20 cellular contexts compared by ENCODE assay signal in genomic region chr4:79682801-79683217, GRCh38.
A peak's percentile ranks its signal among the peaks of the same experiment; 100 is the strongest.
DNase-seq lines count a peak whose midpoint lies in the region; ATAC-seq and TF ChIP-seq lines count a peak whose summit lies in the region.
"Had no signal": no experiment of that assay in that cellular context is flagged by ENCODE, and none has a peak within 500 bp of the region (broad histone marks: within the 10 kb centered on the region; RNA-seq: fewer than 3 reads in every experiment).

No MANE protein-coding gene starts in this region.

- no peaks in the 10 kb centered on the region for H3K4me1 Mint-ChIP-seq in activated naive CD4-positive, alpha-beta T cell treated with anti-CD3 and anti-CD28 coated beads, Interleukin-2, amount 10 ng/mL, durations not matched to agents 7 days and 5 days
- H3K4me1 Mint-ChIP-seq: nephron progenitor cell; stimulated activated effector memory CD8-positive, alpha-beta T cell treated with anti-CD3 and anti-CD28 coated beads, Interleukin-12 subunit alpha, Interleukin-12 subunit beta, amount 100 ng/mL, for 72 hours had no signal

- 0 to 57% methylated on average over 1 to 2 of the region's 5 CpGs for WGBS in gastroesophageal sphincter (ENCODE audit: low coverage in 1 of 2), 2 donors

- 0 out of 2 replicates have a peak overlapping the region, but pooled peaks have one; percentile 7 for H2AFZ ChIP-seq in DND-41 (ENCODE audit: low read depth, low read length)

- H3K27ac Mint-ChIP-seq in activated naive CD4-positive, alpha-beta T cell treated with anti-CD3 and anti-CD28 coated beads, Interleukin-2, amount 10 ng/mL, durations not matched to agents 7 days and 5 days, result no peak overlapping the region
- H3K27ac Mint-ChIP-seq: activated CD8-positive, alpha-beta T cell treated with anti-CD3 and anti-CD28 coated beads, Interleukin-2, amount 10 ng/mL, durations not matched to agents 7 days and 5 days; memory B cell; nephron progenitor cell; stimulated activated effector memory CD8-positive, alpha-beta T cell treated with anti-CD3 and anti-CD28 coated beads, Interleukin-12 subunit alpha, Interleukin-12 subunit beta, amount 100 ng/mL, for 72 hours had no signal

- no peaks in the 10 kb centered on the region for H3K27me3 Mint-ChIP-seq in activated naive CD4-positive, alpha-beta T cell treated with anti-CD3 and anti-CD28 coated beads, Interleukin-2, amount 10 ng/mL, durations not matched to agents 7 days and 5 days

- H3K4me1 ChIP-seq in DND-41 (ENCODE audit: insufficient read depth, low read length) (peaks cover 38% of the 10 kb centered on the region), gastroesophageal sphincter (peaks cover 0 to 10% (median 3%) of the 10 kb centered on the region in 3 donors)
- H3K4me1 ChIP-seq: adrenal gland had no signal

- no peak overlapping the region for H3K9ac ChIP-seq in DND-41 (ENCODE audit: low read depth, low read length)
- H3K9ac ChIP-seq: KMS-11 had no signal

- no peaks in the 10 kb centered on the region for H3K9me3 ChIP-seq in DND-41 (ENCODE audit: insufficient read depth, low read length, severe bottlenecking)
- no peaks in the 10 kb centered on the region for H3K9me3 ChIP-seq in gastroesophageal sphincter
- H3K9me3 ChIP-seq: adrenal gland, uterus had no signal

- ATAC-seq in DND-41 (ENCODE audit: insufficient read depth, low read depth) (no peak), gastroesophageal sphincter (no peak)
- ATAC-seq: activated CD8-positive, alpha-beta T cell treated with anti-CD3 and anti-CD28 coated beads, Interleukin-2, amount 10 ng/mL, durations not matched to agents 7 days and 5 days; esophagus mucosa; HCT116; stimulated activated effector memory CD8-positive, alpha-beta T cell treated with anti-CD3 and anti-CD28 coated beads, Interleukin-12 subunit alpha, Interleukin-12 subunit beta, amount 100 ng/mL, for 72 hours had no signal

- no peak for TF ChIP-seq EP300 in gastroesophageal sphincter (IDR thresholded peaks at IDR 0.05)

- CTCF ChIA-PET in activated naive CD4-positive, alpha-beta T cell treated with anti-CD3 and anti-CD28 coated beads, Interleukin-2, amount 10 ng/mL, durations not matched to agents 7 days and 5 days (lab: Charles Lee), result no interaction called here

- H3K4me2 ChIP-seq in DND-41 (ENCODE audit: insufficient read depth, low read length), result no peak overlapping the region
- H3K4me2 ChIP-seq: KMS-11 had no signal

- DNase-seq in DND-41, result no peak
- peak; percentile 54 for DNase-seq in NCI-H2081 treated with DMSO at 0.1 percent for 48 hours (lab: John Stamatoyannopoulos, UW)
- DNase-seq in posterior cingulate gyrus, result peak; percentile 12 to 87 (median 34)
- DNase-seq in stimulated activated CD4-positive, alpha-beta T cell treated with anti-CD3 and anti-CD28 coated beads, Interleukin-4, amount 100 ng/mL, for 4 hours, result no peak
- DNase-seq in activated naive CD4-positive, alpha-beta T cell treated with anti-CD3 and anti-CD28 coated beads, Interleukin-2, amount 10 ng/mL, durations not matched to agents 7 days and 5 days, result no peak
- no peak for DNase-seq in activated effector memory CD4-positive, alpha-beta T cell treated with anti-CD3 and anti-CD28 coated beads, Interleukin-2, amount 50 U/mL, for 16 hours
- DNase-seq in GM10266 (ENCODE audit: extremely low spot score), result no peak
- DNase-seq: activated CD8-positive, alpha-beta T cell treated with anti-CD3 and anti-CD28 coated beads, Interleukin-2, amount 10 ng/mL, durations not matched to agents 7 days and 5 days; adrenal gland; DMS153; NCI-H1436; NCI-H524; nephron progenitor cell; uterus had no signal

- H4K20me1 ChIP-seq in DND-41 (ENCODE audit: insufficient read depth, low read length), result no peaks in the 10 kb centered on the region

- intact Hi-C loops in posterior cingulate gyrus (cut with DNase I), result no loop called here

- no peak overlapping the region for H3K4me3 ChIP-seq in DND-41 (ENCODE audit: low read depth in 1 of 2, low read length in 2 of 2)
- no peak overlapping the region for H3K4me3 ChIP-seq in gastroesophageal sphincter
- H3K4me3 ChIP-seq: adrenal gland, uterus had no signal

- no peaks in the 10 kb centered on the region for H3K79me2 ChIP-seq in DND-41 (ENCODE audit: insufficient read depth, low read length)

- H3K27ac ChIP-seq in DND-41 (ENCODE audit: low read length), result no peak overlapping the region
- H3K27ac ChIP-seq in gastroesophageal sphincter, result peak overlapping the region in 3 of 4 donors; percentile 41 to 52 (median 44)
- H3K27ac ChIP-seq: adrenal gland, KMS-11, uterus had no signal

- no peaks in the 10 kb centered on the region for H3K27me3 ChIP-seq in DND-41 (ENCODE audit: insufficient read depth, low read length, poor library complexity)
- H3K27me3 ChIP-seq in gastroesophageal sphincter, result no peaks in the 10 kb centered on the region
- H3K27me3 ChIP-seq: adrenal gland, uterus had no signal

- TF ChIP-seq CTCF in DND-41 (IDR thresholded peaks at IDR 0.05; ENCODE audit: borderline replicate concordance, extremely low read depth, low read length, poor library complexity, severe bottlenecking) (no peak), gastroesophageal sphincter (IDR thresholded peaks at IDR 0.05) (no peak), GM10266 (IDR thresholded peaks at IDR 0.05; ENCODE audit: control insufficient read depth, insufficient read depth, low read depth, missing control alignments) (no peak)

- no peak for TF ChIP-seq POLR2A in gastroesophageal sphincter (IDR thresholded peaks at IDR 0.05)

- no peaks in the 10 kb centered on the region for H3K36me3 Mint-ChIP-seq in activated naive CD4-positive, alpha-beta T cell treated with anti-CD3 and anti-CD28 coated beads, Interleukin-2, amount 10 ng/mL, durations not matched to agents 7 days and 5 days
- H3K36me3 Mint-ChIP-seq: memory B cell; stimulated activated effector memory CD8-positive, alpha-beta T cell treated with anti-CD3 and anti-CD28 coated beads, Interleukin-12 subunit alpha, Interleukin-12 subunit beta, amount 100 ng/mL, for 72 hours had no signal

- no peak overlapping the region for H3K4me3 Mint-ChIP-seq in activated naive CD4-positive, alpha-beta T cell treated with anti-CD3 and anti-CD28 coated beads, Interleukin-2, amount 10 ng/mL, durations not matched to agents 7 days and 5 days
- H3K4me3 Mint-ChIP-seq: activated CD8-positive, alpha-beta T cell treated with anti-CD3 and anti-CD28 coated beads, Interleukin-2, amount 10 ng/mL, durations not matched to agents 7 days and 5 days; memory B cell; nephron progenitor cell; stimulated activated effector memory CD8-positive, alpha-beta T cell treated with anti-CD3 and anti-CD28 coated beads, Interleukin-12 subunit alpha, Interleukin-12 subunit beta, amount 100 ng/mL, for 72 hours had no signal

- H3K36me3 ChIP-seq in DND-41 (ENCODE audit: insufficient read depth, low read length) (no peaks in the 10 kb centered on the region), gastroesophageal sphincter (no peaks in the 10 kb centered on the region)
- H3K36me3 ChIP-seq: adrenal gland, uterus had no signal

- H3K9me3 Mint-ChIP-seq in activated naive CD4-positive, alpha-beta T cell treated with anti-CD3 and anti-CD28 coated beads, Interleukin-2, amount 10 ng/mL, durations not matched to agents 7 days and 5 days, result no peaks in the 10 kb centered on the region
- H3K9me3 Mint-ChIP-seq: memory B cell; nephron progenitor cell; stimulated activated effector memory CD8-positive, alpha-beta T cell treated with anti-CD3 and anti-CD28 coated beads, Interleukin-12 subunit alpha, Interleukin-12 subunit beta, amount 100 ng/mL, for 72 hours had no signal

Comparison
In these comparisons a context has a peak if more than half of its experiments do, and no peak if none do; other contexts are left out.
1. DNase-seq: peak in NCI-H2081 treated with DMSO at 0.1 percent for 48 hours (single experiment) and posterior cingulate gyrus (10 of 10); none in DND-41 (single experiment), stimulated activated CD4-positive, alpha-beta T cell treated with anti-CD3 and anti-CD28 coated beads, Interleukin-4, amount 100 ng/mL, for 4 hours (0 of 2), activated naive CD4-positive, alpha-beta T cell treated with anti-CD3 and anti-CD28 coated beads, Interleukin-2, amount 10 ng/mL, durations not matched to agents 7 days and 5 days (single experiment), activated effector memory CD4-positive, alpha-beta T cell treated with anti-CD3 and anti-CD28 coated beads, Interleukin-2, amount 50 U/mL, for 16 hours (single experiment) and GM10266 (single experiment).